Comparison of ENCODE assay signal across 1 cellular context in genomic region chr5:90015584-90016018, GRCh38.
A peak's percentile ranks its signal among the peaks of the same experiment; 100 is the strongest.
TF ChIP-seq lines count a peak whose summit lies in the region.

No MANE protein-coding gene starts in this region.

TF ChIP-seq in GM12878, 131 proteins besides CTCF, POLR2A, EP300 and RAD21 (continued from another document):
- peak; percentile 79 for TF ChIP-seq PAX5 (IDR thresholded peaks at IDR 0.05; ENCODE audit: borderline replicate concordance, low read depth, low read length)
- no peak for TF ChIP-seq HCFC1 (IDR thresholded peaks at IDR 0.05; ENCODE audit: low read length)
- peak; percentile 81; the same call in 1 of the 2 replicates for TF ChIP-seq IRF4 (IDR thresholded peaks at IDR 0.05; ENCODE audit: low read depth, low read length)
- no peak for TF ChIP-seq ZNF274 (IDR thresholded peaks at IDR 0.05; ENCODE audit: insufficient read depth, insufficient read length)
- peak; percentile 53 to 69; a peak in 2 of 4 replicates for TF ChIP-seq BHLHE40 (IDR thresholded peaks at IDR 0.05; ENCODE audit: borderline replicate concordance in 1 of 2, low read depth in 2 of 2, low read length in 1 of 2)
- peak; percentile 72 for TF ChIP-seq BCL11A (IDR thresholded peaks at IDR 0.05; ENCODE audit: low read depth, low read length)
- TF ChIP-seq MEF2A (IDR thresholded peaks at IDR 0.05; ENCODE audit: insufficient read depth, low read depth, low read length) = 0 out of 2 replicates have a peak, but pooled peaks have one; percentile 41
- TF ChIP-seq MTA2 (IDR thresholded peaks at IDR 0.05; ENCODE audit: low read depth) = peak; percentile 50; the same call in 1 of the 2 replicates
- TF ChIP-seq SREBF1 (IDR thresholded peaks at IDR 0.05; ENCODE audit: low read length) = no peak
- no peak for TF ChIP-seq RCOR1 (conservative IDR thresholded peaks at IDR 0.05; ENCODE audit: low read depth, low read length)
- 0 out of 2 replicates have a peak, but pooled peaks have one; percentile 26 for TF ChIP-seq EED (IDR thresholded peaks at IDR 0.05; ENCODE audit: low read depth)
- no peak for TF ChIP-seq SIN3A (IDR thresholded peaks at IDR 0.05; ENCODE audit: low read depth, low read length)
- peak; percentile 72; the same call in 1 of the 2 replicates for TF ChIP-seq NFIC (IDR thresholded peaks at IDR 0.05; ENCODE audit: low read depth, low read length)
- peak; percentile 65 to 72 for TF ChIP-seq IKZF2 (IDR thresholded peaks at IDR 0.05)
- 0 out of 2 replicates have a peak, but pooled peaks have one; percentile 9 for TF ChIP-seq MTA3 (IDR thresholded peaks at IDR 0.05; ENCODE audit: borderline replicate concordance, low read length)
- 0 out of 2 replicates have a peak, but pooled peaks have one; percentile 40 for TF ChIP-seq YY1 (IDR thresholded peaks at IDR 0.05; ENCODE audit: low read depth, low read length)
- peak; percentile 57; the same call in 1 of the 2 replicates for TF ChIP-seq DPF2 (IDR thresholded peaks at IDR 0.05)
- TF ChIP-seq CHD4 (IDR thresholded peaks at IDR 0.05) = no peak
- peak; percentile 83 for TF ChIP-seq JUNB (IDR thresholded peaks at IDR 0.05)
- TF ChIP-seq ETV6 (conservative IDR thresholded peaks at IDR 0.05 in 1 of 2, IDR thresholded peaks at IDR 0.05 in 1 of 2; ENCODE audit: borderline replicate concordance in 1 of 2, low read depth in 1 of 2) = peak in 1 of 2 experiments; percentile 65; a peak in 1 of 4 replicates
- peak; percentile 64 for TF ChIP-seq ATF2 (IDR thresholded peaks at IDR 0.05; ENCODE audit: low read length)
- no peak for TF ChIP-seq CBFB (IDR thresholded peaks at IDR 0.05; ENCODE audit: low read depth)
- no peak for TF ChIP-seq TCF3 (IDR thresholded peaks at IDR 0.05; ENCODE audit: borderline replicate concordance, insufficient read depth, low read depth, low read length)
- TF ChIP-seq TCF7 (IDR thresholded peaks at IDR 0.05; ENCODE audit: borderline replicate concordance) = 0 out of 2 replicates have a peak, but pooled peaks have one; percentile 10
TF ChIP-seq in GM12878: peak in this region for 24.
